9 cellular contexts compared by ENCODE assay signal in genomic region chr4:77852892-77853495, GRCh38. TPM values are rescaled to one million over a fixed set of nuclear protein-coding genes. Genes with fewer than 3 reads are reported as not detected.
DNase-seq lines count a peak whose midpoint lies in the region; ATAC-seq and TF ChIP-seq lines count a peak whose summit lies in the region.
"Had no signal": no experiment of that assay in that cellular context is flagged by ENCODE, and none has a peak within 500 bp of the region (broad histone marks: within the 10 kb centered on the region; RNA-seq: fewer than 3 reads in every experiment).

No MANE protein-coding gene starts in this region.

- H3K36me3 ChIP-seq in naive thymus-derived CD4-positive, alpha-beta T cell (ENCODE audit: control insufficient read depth in 2 of 3, insufficient read depth in 3 of 3, low read length in 3 of 3): no peaks in the 10 kb centered on the region
- H3K36me3 ChIP-seq in WERI-Rb-1: no peaks in the 10 kb centered on the region

- H3K9me3 ChIP-seq in naive thymus-derived CD4-positive, alpha-beta T cell (ENCODE audit: control insufficient read depth in 2 of 3, low read length in 3 of 3): no peaks in the 10 kb centered on the region
- no peaks in the 10 kb centered on the region for H3K9me3 ChIP-seq in WERI-Rb-1 (ENCODE audit: severe bottlenecking)
- H3K9me3 ChIP-seq: A549 had no signal

- intact Hi-C loops in naive thymus-derived CD4-positive, alpha-beta T cell (cut with micrococcal nuclease): loop anchor here (1.0 to 5.0 kb wide), 4 partner anchors 10 to 924 kb away; partner anchors contain the start of gene BMP2K (in 1 of the 2)

- H3K27ac Mint-ChIP-seq in naive thymus-derived CD4-positive, alpha-beta T cell: peak overlapping the region; percentile 95 to 100 (median 98)
- no peak overlapping the region for H3K27ac Mint-ChIP-seq in WTC11

- peak overlapping the region; percentile 77 for H3K27ac ChIP-seq in naive thymus-derived CD4-positive, alpha-beta T cell (ENCODE audit: low read depth, low read length)
- H3K27ac ChIP-seq in WERI-Rb-1: no peak overlapping the region
- H3K27ac ChIP-seq: A549 had no signal

- peaks cover 0 to 2% (median 0%) of the 10 kb centered on the region in 11 donors for H3K9me3 Mint-ChIP-seq in naive thymus-derived CD4-positive, alpha-beta T cell
- no peaks in the 10 kb centered on the region for H3K9me3 Mint-ChIP-seq in WTC11

- CTCF ChIA-PET in naive thymus-derived CD4-positive, alpha-beta T cell (lab: Charles Lee): interaction anchor here (0.5 to 1.8 kb wide), 8 partner anchors 9 to 53 kb away, joined by 3 to 15 read pairs (median 4); partner anchors contain the start of gene MRPL1
- CTCF ChIA-PET in WTC11 (lab: Charles Lee): no interaction called here

- H3K4me1 Mint-ChIP-seq in naive thymus-derived CD4-positive, alpha-beta T cell: peaks cover 45 to 62% (median 60%) of the 10 kb centered on the region in 7 donors
- H3K4me1 Mint-ChIP-seq in WTC11: peaks cover under 1% of the 10 kb centered on the region

- no peaks in the 10 kb centered on the region for H3K27me3 ChIP-seq in naive thymus-derived CD4-positive, alpha-beta T cell (ENCODE audit: control insufficient read depth in 2 of 2, insufficient read depth in 2 of 2, low read length in 2 of 2)
- H3K27me3 ChIP-seq in WERI-Rb-1 (ENCODE audit: insufficient read depth, low read depth, severe bottlenecking): no peaks in the 10 kb centered on the region

- DNase-seq in SIG-M5 treated with dmso at 0.1 percent for 504 hours (lab: John Stamatoyannopoulos, UW; ENCODE audit: unreplicated experiment): peak; percentile 60
- DNase-seq in SIG-M5 (lab: John Stamatoyannopoulos, UW): no peak
- DNase-seq in activated CD8-positive, alpha-beta memory T cell treated with anti-CD3 and anti-CD28 coated beads for 4 hours (ENCODE audit: low read depth in 2 of 2): peak; percentile 36 to 41
- DNase-seq in naive thymus-derived CD4-positive, alpha-beta T cell: peak; percentile 22 to 79 (median 70)
- DNase-seq in WERI-Rb-1: no peak
- DNase-seq in NCI-H187 (lab: John Stamatoyannopoulos, UW): no peak
- no peak for DNase-seq in WTC11 (ENCODE audit: low spot score)

- peak overlapping the region; percentile 50 for H3K4me3 ChIP-seq in naive thymus-derived CD4-positive, alpha-beta T cell (ENCODE audit: low read length)
- no peak overlapping the region for H3K4me3 ChIP-seq in WERI-Rb-1 (ENCODE audit: low read depth, low read length)
- H3K4me3 ChIP-seq: A549 had no signal

- H3K27me3 Mint-ChIP-seq in naive thymus-derived CD4-positive, alpha-beta T cell: no peaks in the 10 kb centered on the region
- no peaks in the 10 kb centered on the region for H3K27me3 Mint-ChIP-seq in WTC11 (ENCODE audit: low read depth)

- ATAC-seq in HG03469 (IDR thresholded peaks at IDR 0.05; ENCODE audit: unreplicated experiment) (peak; percentile 70), WTC11 (no peak)
- ATAC-seq in naive thymus-derived CD4-positive, alpha-beta T cell: peak; percentile 91
- ATAC-seq: A549 had no signal

- peaks cover 0 to 1% (median 0%) of the 10 kb centered on the region in 5 donors for H3K36me3 Mint-ChIP-seq in naive thymus-derived CD4-positive, alpha-beta T cell
- no peaks in the 10 kb centered on the region for H3K36me3 Mint-ChIP-seq in WTC11

- H3K4me1 ChIP-seq in naive thymus-derived CD4-positive, alpha-beta T cell (ENCODE audit: control insufficient read depth in 2 of 2, insufficient read depth in 2 of 2, low read length in 2 of 2): peaks cover 53 to 57% of the 10 kb centered on the region in 2 donors
- H3K4me1 ChIP-seq: A549 had no signal

- TF ChIP-seq CTCF in WERI-Rb-1 (IDR thresholded peaks at IDR 0.05; ENCODE audit: low read depth, low read length) (no peak), WTC11 (IDR thresholded peaks at IDR 0.05) (no peak)

- POLR2A ChIA-PET in naive thymus-derived CD4-positive, alpha-beta T cell (lab: Charles Lee): interaction anchor here (1.0 to 9.2 kb wide), 7 partner anchors 10 to 52 kb away, joined by 3 to 137 read pairs (median 7); partner anchors contain the start of genes CNOT6L and MRPL1
- POLR2A ChIA-PET in WTC11 (lab: Charles Lee): interaction anchor here (0.7 kb wide), 1 partner anchor 10 kb away, joined by 5 read pairs; no protein-coding TSS in a partner anchor

- peak overlapping the region; percentile 72 to 93 (median 80) for H3K4me3 Mint-ChIP-seq in naive thymus-derived CD4-positive, alpha-beta T cell
- H3K4me3 Mint-ChIP-seq in WTC11: no peak overlapping the region

TF ChIP-seq in WTC11, 78 proteins besides CTCF, POLR2A, EP300 and RAD21:
- no peak for TF ChIP-seq ELF4 (CRISPR knock-in tag; IDR thresholded peaks at IDR 0.05; ENCODE audit: low read depth)
- no peak for TF ChIP-seq ZNF281 (CRISPR knock-in tag; IDR thresholded peaks at IDR 0.05)
TF ChIP-seq in WTC11: peak in this region for 0.

RNA-seq across cellular contexts. Expression of gene MRPL1, which starts 9.6 kb away (rescaled TPM):
- total RNA-seq in naive thymus-derived CD4-positive, alpha-beta T cell: 10 to 100 TPM; 13.0 to 37.9 (median 17.8) TPM
- polyA plus RNA-seq in naive thymus-derived CD4-positive, alpha-beta T cell: 10 to 100 TPM; 29.1 to 36.2 TPM
- total RNA-seq in WTC11 (2021): 24.3 to 27.9 TPM (median 25.7 TPM) in 3 replicates

RNA-seq across cellular contexts. Expression of gene CNOT6L, which starts 33.8 kb away (rescaled TPM):
- 100 to 1,000 TPM; 111 to 212 (median 143) TPM for total RNA-seq in naive thymus-derived CD4-positive, alpha-beta T cell
- 10 to 100 TPM; 50.5 to 52.3 TPM for polyA plus RNA-seq in naive thymus-derived CD4-positive, alpha-beta T cell
- 19.5 to 21.6 TPM (median 20.1 TPM) in 3 replicates for total RNA-seq in WTC11 (2021)

Comparison
In these comparisons a context has a peak if more than half of its experiments do, and no peak if none do; other contexts are left out.
1. DNase-seq: peak in SIG-M5 treated with dmso at 0.1 percent for 504 hours (single experiment), activated CD8-positive, alpha-beta memory T cell treated with anti-CD3 and anti-CD28 coated beads for 4 hours (2 of 2) and naive thymus-derived CD4-positive, alpha-beta T cell (9 of 9); none in SIG-M5 (single experiment), WERI-Rb-1 (single experiment), NCI-H187 (0 of 2) and WTC11 (single experiment).